In the genomic region with DNA sequence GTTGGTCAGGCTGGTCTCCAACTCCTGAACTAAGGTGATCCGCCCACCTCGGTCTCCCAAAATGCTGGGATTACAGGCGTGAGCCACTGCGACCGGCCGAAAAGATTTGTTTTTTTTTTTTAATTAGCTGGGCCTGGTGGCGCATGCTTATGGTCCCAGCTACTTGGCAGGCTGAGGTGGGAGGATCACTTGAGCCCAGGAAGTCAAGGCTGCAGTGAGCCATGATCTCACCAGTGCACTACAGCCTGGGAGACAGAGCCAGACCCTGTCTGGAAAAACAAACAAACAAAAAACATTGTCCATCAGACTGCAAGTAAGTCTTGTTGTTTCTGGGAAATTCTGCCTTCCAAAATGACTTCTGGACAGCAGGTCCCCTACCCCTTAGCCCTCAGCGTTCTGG, we compare ENCODE assay signal across 9 cellular contexts.
"Had no signal": no experiment of that assay in that cellular context is flagged by ENCODE, and none has a peak within 500 bp of the region (broad histone marks: within the 10 kb centered on the region; RNA-seq: fewer than 3 reads in every experiment).

No MANE protein-coding gene starts in this region.

- H3K4me3 Mint-ChIP-seq: HFFc6, IgD-negative memory B cell had no signal

- ATAC-seq: HCT116, HepG2 had no signal

- H3K4me1 Mint-ChIP-seq: IgD-negative memory B cell had no signal

- H3K9me3 ChIP-seq: HAP-1 had no signal

- H3K27ac ChIP-seq: GM23248, HL-60 had no signal

- H3K4me3 ChIP-seq: GM23248, HAP-1 had no signal

- DNase-seq: GM23248, GOT3, HFFc6, KBM-7 had no signal

- H3K9me3 Mint-ChIP-seq: HFFc6, IgD-negative memory B cell had no signal

- H3K27me3 Mint-ChIP-seq: IgD-negative memory B cell had no signal

- H3K27ac Mint-ChIP-seq: HFFc6, IgD-negative memory B cell had no signal
